ENCODE assay signal across 16 cellular contexts in genomic region chr6:90611996-90612690, GRCh38. TPM values are rescaled to one million over a fixed set of nuclear protein-coding genes. Genes with fewer than 3 reads are reported as not detected.
DNase-seq lines count a peak whose midpoint lies in the region; ATAC-seq and TF ChIP-seq lines count a peak whose summit lies in the region.
"Had no signal": no experiment of that assay in that cellular context is flagged by ENCODE, and none has a peak within 500 bp of the region (broad histone marks: within the 10 kb centered on the region; RNA-seq: fewer than 3 reads in every experiment).

No MANE protein-coding gene starts in this region.

- ATAC-seq in left ventricle myocardium superior (no peak), heart left ventricle (no peak), GM21515 (IDR thresholded peaks at IDR 0.05; ENCODE audit: unreplicated experiment) (no peak), HG02852 (IDR thresholded peaks at IDR 0.05; ENCODE audit: unreplicated experiment) (no peak), GM21717 (IDR thresholded peaks at IDR 0.05; ENCODE audit: unreplicated experiment) (no peak)
- no peak for ATAC-seq in activated T-helper 17 cell treated with anti-CD3 and anti-CD28 coated beads, Interleukin-2, amount 50 U/mL, for 72 hours (replicated peaks)

- no peak overlapping the region for H3K4me3 ChIP-seq in heart left ventricle
- H3K4me3 ChIP-seq: mucosa of descending colon had no signal

- no peaks in the 10 kb centered on the region for H3K36me3 Mint-ChIP-seq in activated T-helper 17 cell treated with anti-CD3 and anti-CD28 coated beads, Interleukin-2, amount 50 U/mL, for 72 hours (ENCODE audit: low read depth)
- no peaks in the 10 kb centered on the region for H3K36me3 Mint-ChIP-seq in mesothelial cell of epicardium
- H3K36me3 Mint-ChIP-seq in activated CD4-positive, alpha-beta memory T cell treated with anti-CD3 and anti-CD28 coated beads, Interleukin-2, amount 10 ng/mL, durations not matched to agents 7 days and 5 days (ENCODE audit: low read depth), result no peaks in the 10 kb centered on the region
- H3K36me3 Mint-ChIP-seq: stimulated activated memory B cell treated with anti-CD40 and anti-IgM and Interleukin-4, amounts not matched to agents 10 μg/mL and 1 μg/mL and 100 μg/mL, for 72 hours had no signal

- H3K4me1 Mint-ChIP-seq in activated T-helper 17 cell treated with anti-CD3 and anti-CD28 coated beads, Interleukin-2, amount 50 U/mL, for 72 hours, result peaks cover 10% of the 10 kb centered on the region
- H3K4me1 Mint-ChIP-seq in mesothelial cell of epicardium, result peaks cover 17% of the 10 kb centered on the region
- H3K4me1 Mint-ChIP-seq in activated CD4-positive, alpha-beta memory T cell treated with anti-CD3 and anti-CD28 coated beads, Interleukin-2, amount 10 ng/mL, durations not matched to agents 7 days and 5 days, result peaks cover 12% of the 10 kb centered on the region

- POLR2A ChIA-PET in activated CD4-positive, alpha-beta memory T cell treated with anti-CD3 and anti-CD28 coated beads, Interleukin-2, amount 10 ng/mL, durations not matched to agents 7 days and 5 days (lab: Charles Lee), result no interaction called here

- no peaks in the 10 kb centered on the region for H3K9me3 ChIP-seq in heart left ventricle
- H3K9me3 ChIP-seq: colonic mucosa, mucosa of descending colon, uterus had no signal

- TF ChIP-seq CTCF in heart left ventricle (IDR thresholded peaks at IDR 0.05), result no peak
- TF ChIP-seq CTCF in mesothelial cell of epicardium (IDR thresholded peaks at IDR 0.05; ENCODE audit: unreplicated experiment), result no peak

- H3K4me3 Mint-ChIP-seq in activated T-helper 17 cell treated with anti-CD3 and anti-CD28 coated beads, Interleukin-2, amount 50 U/mL, for 72 hours, result peak overlapping the region; percentile 91
- H3K4me3 Mint-ChIP-seq in mesothelial cell of epicardium, result peak overlapping the region; percentile 74
- no peak overlapping the region for H3K4me3 Mint-ChIP-seq in activated CD4-positive, alpha-beta memory T cell treated with anti-CD3 and anti-CD28 coated beads, Interleukin-2, amount 10 ng/mL, durations not matched to agents 7 days and 5 days

- TF ChIP-seq POLR2A in heart left ventricle (IDR thresholded peaks at IDR 0.05), result no peak

- H3K27me3 ChIP-seq in heart left ventricle, result peaks cover 0 to 57% (median 3%) of the 10 kb centered on the region in 9 donors
- H3K27me3 ChIP-seq: uterus had no signal

- H3K36me3 ChIP-seq in heart left ventricle, result no peaks in the 10 kb centered on the region
- H3K36me3 ChIP-seq: colonic mucosa, uterus had no signal

- H3K9me3 Mint-ChIP-seq in activated T-helper 17 cell treated with anti-CD3 and anti-CD28 coated beads, Interleukin-2, amount 50 U/mL, for 72 hours, result no peaks in the 10 kb centered on the region
- H3K9me3 Mint-ChIP-seq in mesothelial cell of epicardium, result no peaks in the 10 kb centered on the region
- H3K9me3 Mint-ChIP-seq in activated CD4-positive, alpha-beta memory T cell treated with anti-CD3 and anti-CD28 coated beads, Interleukin-2, amount 10 ng/mL, durations not matched to agents 7 days and 5 days, result no peaks in the 10 kb centered on the region
- H3K9me3 Mint-ChIP-seq: stimulated activated memory B cell treated with anti-CD40 and anti-IgM and Interleukin-4, amounts not matched to agents 10 μg/mL and 1 μg/mL and 100 μg/mL, for 72 hours had no signal

- intact Hi-C loops in left ventricle myocardium superior (cut with micrococcal nuclease) (no loop called here), heart left ventricle (cut with DNase I) (no loop called here)

- CTCF ChIA-PET in activated CD4-positive, alpha-beta memory T cell treated with anti-CD3 and anti-CD28 coated beads, Interleukin-2, amount 10 ng/mL, durations not matched to agents 7 days and 5 days (lab: Charles Lee), result interaction anchor here (1.4 kb wide), 1 partner anchor 22 kb away, joined by 3 read pairs; no protein-coding TSS in a partner anchor

- WGBS in heart left ventricle, 4 donors, result 78 to 89% (median 85%) methylated on average over 20 of the region's 20 CpGs

- peak overlapping the region in 2 of 12 donors; percentile 72 to 88 for H3K27ac ChIP-seq in heart left ventricle
- H3K27ac ChIP-seq: GM23248 had no signal

- DNase-seq in left ventricle myocardium superior (peak; percentile 25), heart left ventricle (no peak), mesothelial cell of epicardium (ENCODE audit: low spot score in 2 of 2, unreplicated experiment in 2 of 2) (no peak)
- no peak for DNase-seq in activated CD4-positive, alpha-beta memory T cell treated with anti-CD3 and anti-CD28 coated beads, Interleukin-2, amount 10 ng/mL, durations not matched to agents 7 days and 5 days
- DNase-seq: activated CD8-positive, alpha-beta memory T cell treated with anti-CD3 and anti-CD28 coated beads for 24 hours; colonic mucosa; DMS79; GM23248; NCI-H1092 had no signal

- peaks cover 0 to 15% (median 6%) of the 10 kb centered on the region in 12 donors for H3K4me1 ChIP-seq in heart left ventricle
- H3K4me1 ChIP-seq: colonic mucosa, uterus had no signal

- H3K27me3 Mint-ChIP-seq in activated T-helper 17 cell treated with anti-CD3 and anti-CD28 coated beads, Interleukin-2, amount 50 U/mL, for 72 hours, result peaks cover 46% of the 10 kb centered on the region
- H3K27me3 Mint-ChIP-seq in mesothelial cell of epicardium (ENCODE audit: low read depth), result peaks cover 90% of the 10 kb centered on the region
- peaks cover 72% of the 10 kb centered on the region for H3K27me3 Mint-ChIP-seq in activated CD4-positive, alpha-beta memory T cell treated with anti-CD3 and anti-CD28 coated beads, Interleukin-2, amount 10 ng/mL, durations not matched to agents 7 days and 5 days

- H3K27ac Mint-ChIP-seq in activated T-helper 17 cell treated with anti-CD3 and anti-CD28 coated beads, Interleukin-2, amount 50 U/mL, for 72 hours, result no peak overlapping the region
- H3K27ac Mint-ChIP-seq in mesothelial cell of epicardium, result no peak overlapping the region
- no peak overlapping the region for H3K27ac Mint-ChIP-seq in activated CD4-positive, alpha-beta memory T cell treated with anti-CD3 and anti-CD28 coated beads, Interleukin-2, amount 10 ng/mL, durations not matched to agents 7 days and 5 days

RNA-seq across cellular contexts. Expression of gene MAP3K7, which starts 25.3 kb away (rescaled TPM):
- total RNA-seq in left ventricle myocardium superior (16.4 TPM), heart left ventricle (10 to 100 TPM; 15.5 to 26.1 (median 20.0) TPM), mesothelial cell of epicardium (34.7 to 35.9 TPM (median 35.6 TPM) in 3 replicates)
- 10 to 100 TPM in 1 of 2 donors, 1 to 10 TPM in 1; 9.6 to 11.9 TPM for polyA plus RNA-seq in heart left ventricle
- 10 to 100 TPM; 21.9 to 25.8 TPM for total RNA-seq in activated T-helper 17 cell treated with anti-CD3 and anti-CD28 coated beads, Interleukin-2, amount 50 U/mL, for 72 hours
- 10 to 100 TPM; 26.2 to 27.6 TPM for total RNA-seq in activated CD4-positive, alpha-beta memory T cell treated with anti-CD3 and anti-CD28 coated beads, Interleukin-2, amount 10 ng/mL, durations not matched to agents 7 days and 5 days
